17 cellular contexts compared by ENCODE assay signal in the genomic region with DNA sequence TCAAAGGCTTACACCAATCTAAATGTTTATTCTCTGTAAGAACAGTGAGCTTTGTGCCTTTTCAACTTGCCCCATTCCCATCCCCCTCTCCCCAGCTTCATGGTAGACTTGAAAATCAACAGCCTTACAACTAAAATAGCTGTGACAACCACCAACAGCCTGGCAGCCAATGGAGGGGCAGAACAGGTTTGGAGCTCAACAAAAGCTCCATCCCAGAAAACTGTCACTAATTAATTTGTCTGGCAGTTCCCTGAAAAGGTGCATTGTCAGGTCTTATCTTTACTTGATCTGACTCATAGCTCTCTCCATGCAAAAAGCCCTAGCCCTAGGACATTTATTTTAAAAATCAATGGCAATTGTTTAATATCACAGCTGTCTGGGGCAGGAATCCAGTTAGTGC. TPM values are rescaled to one million over a fixed set of nuclear protein-coding genes. Genes with fewer than 3 reads are reported as not detected.
DNase-seq lines count a peak whose midpoint lies in the region; ATAC-seq, FAIRE-seq and TF ChIP-seq lines count a peak whose summit lies in the region.
"Had no signal": no experiment of that assay in that cellular context is flagged by ENCODE, and none has a peak within 500 bp of the region (broad histone marks: within the 10 kb centered on the region; RNA-seq: fewer than 3 reads in every experiment).

No MANE protein-coding gene starts in this region.

- no peak for ATAC-seq in CD4-positive, alpha-beta T cell (ENCODE audit: poor library complexity)
- ATAC-seq in HepG2 = peak; percentile 71
- ATAC-seq in GM21447 (IDR thresholded peaks at IDR 0.05; ENCODE audit: unreplicated experiment) = no peak
- ATAC-seq: gastrocnemius medialis, left ventricle myocardium superior had no signal

- no peak overlapping the region for H3K9ac ChIP-seq in HepG2 (ENCODE audit: insufficient read depth, low read depth, low read length)

- no peak overlapping the region for H3K4me3 Mint-ChIP-seq in CD4-positive, alpha-beta T cell
- H3K4me3 Mint-ChIP-seq: activated CD4-positive, alpha-beta T cell treated with anti-CD3 and anti-CD28 coated beads, Interleukin-2, amount 10 ng/mL, durations not matched to agents 7 days and 5 days had no signal

- no peak for TF ChIP-seq POLR2A in HepG2 (IDR thresholded peaks at IDR 0.05; ENCODE audit: insufficient read depth in 1 of 2, low read depth in 2 of 2, low read length in 2 of 2)
- no peak for TF ChIP-seq POLR2A in sigmoid colon (IDR thresholded peaks at IDR 0.05)

- H3K79me2 ChIP-seq in HepG2 (ENCODE audit: insufficient read depth, low read length) = peaks cover 12% of the 10 kb centered on the region

- H3K27ac Mint-ChIP-seq in CD4-positive, alpha-beta T cell = peak overlapping the region; percentile 84
- H3K27ac Mint-ChIP-seq: activated CD4-positive, alpha-beta T cell treated with anti-CD3 and anti-CD28 coated beads, Interleukin-2, amount 10 ng/mL, durations not matched to agents 7 days and 5 days had no signal

- in situ Hi-C loops in HepG2 (cut with HindIII; ENCODE audit: extremely low pct_ligation_motif_present, low pct_unique_long_range_greater_than_20kb) = no loop called here

- DNase-seq in CD4-positive, alpha-beta T cell = no peak
- peak; percentile 55 for DNase-seq in LoVo (ENCODE audit: low spot score)
- DNase-seq in astrocyte of the hippocampus (ENCODE audit: low read depth, low spot score) = peak; percentile 59
- peak; percentile 52 for DNase-seq in HepG2 (ENCODE audit: low spot score)
- DNase-seq in sigmoid colon = no peak
- no peak for DNase-seq in NCI-H128 (lab: John Stamatoyannopoulos, UW; ENCODE audit: unreplicated experiment)
- DNase-seq in dorsolateral prefrontal cortex = no peak
- DNase-seq: activated CD4-positive, alpha-beta T cell treated with anti-CD3 and anti-CD28 coated beads, Interleukin-2, amount 10 ng/mL, durations not matched to agents 7 days and 5 days; activated gamma-delta T cell treated with Interleukin-2 at 50 U/mL for 16 hours; colonic mucosa; gastrocnemius medialis; KG1; left ventricle myocardium superior; NCI-H1092 treated with DMSO at 0.1 percent for 48 hours; RPMI8226 had no signal

- H3K9me3 ChIP-seq in CD4-positive, alpha-beta T cell (ENCODE audit: control insufficient read depth, low read length) = peaks cover 49% of the 10 kb centered on the region
- H3K9me3 ChIP-seq in HepG2 (ENCODE audit: low read length) (peaks cover 39% of the 10 kb centered on the region), sigmoid colon (peaks cover 10 to 28% (median 19%) of the 10 kb centered on the region in 4 donors)
- H3K9me3 ChIP-seq: gastrocnemius medialis had no signal

- H3K4me1 Mint-ChIP-seq in CD4-positive, alpha-beta T cell (ENCODE audit: low read depth) = peaks cover 25% of the 10 kb centered on the region

- BruUV-seq in HepG2 (replicated peaks; lab: Mats Ljungman, UMichigan) = no TSS peak

- H2AFZ ChIP-seq in HepG2 (ENCODE audit: low read length) = no peak overlapping the region

- CTCF ChIA-PET in CD4-positive, alpha-beta T cell (lab: Charles Lee) = no interaction called here
- CTCF ChIA-PET in HepG2 (lab: Yijun Ruan, JAX; ENCODE audit: low intra/inter-chr PET ratio, low total read pairs) = no interaction called here

- TF ChIP-seq RAD21 in HepG2 (CRISPR knock-in tag; IDR thresholded peaks at IDR 0.05) = no peak

- H3K4me1 ChIP-seq in HepG2 (ENCODE audit: insufficient read depth, low read length) = peaks cover 18% of the 10 kb centered on the region
- H3K4me1 ChIP-seq in sigmoid colon = no peaks in the 10 kb centered on the region
- H3K4me1 ChIP-seq: ascending aorta, colonic mucosa, gastrocnemius medialis had no signal

- no peak for TF ChIP-seq CTCF in CD4-positive, alpha-beta T cell (IDR thresholded peaks at IDR 0.05)
- no peak for TF ChIP-seq CTCF in HepG2 (CRISPR knock-in tag; IDR thresholded peaks at IDR 0.05)
- TF ChIP-seq CTCF in sigmoid colon (IDR thresholded peaks at IDR 0.05) = no peak
- TF ChIP-seq CTCF in dorsolateral prefrontal cortex (IDR thresholded peaks at IDR 0.05 in 54 of 56, conservative IDR thresholded peaks at IDR 0.05 in 2 of 56; ENCODE audit: low read depth in 1 of 56, partially characterized antibody in 56 of 56) = no peak

- intact Hi-C loops in CD4-positive, alpha-beta T cell (cut with DNase I, micrococcal nuclease) = no loop called here
- intact Hi-C loops in HepG2 (cut with micrococcal nuclease; ENCODE audit: unreplicated experiment) (no loop called here), sigmoid colon (cut with DNase I) (no loop called here), dorsolateral prefrontal cortex (cut with DNase I) (no loop called here)

- H3K27me3 Mint-ChIP-seq in CD4-positive, alpha-beta T cell = no peaks in the 10 kb centered on the region
- H3K27me3 Mint-ChIP-seq: activated CD4-positive, alpha-beta T cell treated with anti-CD3 and anti-CD28 coated beads, Interleukin-2, amount 10 ng/mL, durations not matched to agents 7 days and 5 days had no signal

- H3K9me3 Mint-ChIP-seq in CD4-positive, alpha-beta T cell = peaks cover 18% of the 10 kb centered on the region

- peaks cover 97% of the 10 kb centered on the region for H3K36me3 Mint-ChIP-seq in CD4-positive, alpha-beta T cell (ENCODE audit: low read depth)

- TF ChIP-seq EP300 in HepG2 (IDR thresholded peaks at IDR 0.05; ENCODE audit: low read depth in 2 of 2, low read length in 2 of 2) (no peak), HepG2 (CRISPR knock-in tag; IDR thresholded peaks at IDR 0.05; ENCODE audit: borderline replicate concordance) (no peak), sigmoid colon (IDR thresholded peaks at IDR 0.05) (no peak)

- no peak for FAIRE-seq in HepG2 (lab: Jason Lieb, UNC)

- H3K4me2 ChIP-seq in HepG2 (ENCODE audit: low read depth, low read length) = 0 out of 2 replicates have a peak overlapping the region, but pooled peaks have one; percentile 4

- H4K20me1 ChIP-seq in HepG2 (ENCODE audit: insufficient read depth, low read length) = no peaks in the 10 kb centered on the region

- H3K36me3 ChIP-seq in HepG2 (replicated peaks in 1 of 2; ENCODE audit: control insufficient read depth in 1 of 2, insufficient read depth in 2 of 2, low read length in 2 of 2) (peaks cover 10 to 55% of the 10 kb centered on the region in 2 experiments), sigmoid colon (peaks cover 0 to 20% (median 9%) of the 10 kb centered on the region in 4 donors)
- H3K36me3 ChIP-seq: colonic mucosa had no signal

- H3K4me3 ChIP-seq in HepG2 (replicated peaks in 1 of 3; ENCODE audit: insufficient read depth in 1 of 3, low read depth in 2 of 3, low read length in 3 of 3) (no peak overlapping the region), sigmoid colon (no peak overlapping the region), dorsolateral prefrontal cortex (no peak overlapping the region)
- H3K4me3 ChIP-seq: ascending aorta, colonic mucosa, gastrocnemius medialis had no signal

- POLR2A ChIA-PET in CD4-positive, alpha-beta T cell (lab: Charles Lee) = interaction anchor here (1.1 to 1.3 kb wide), 2 partner anchors 21 to 49 kb away, joined by 3 to 4 read pairs; no protein-coding TSS in a partner anchor
- POLR2A ChIA-PET in HepG2 (lab: Yijun Ruan, JAX) = interaction anchor here (0.7 to 1.5 kb wide), 5 partner anchors 9 to 49 kb away, joined by 3 to 8 read pairs (median 4); no protein-coding TSS in a partner anchor

- H3K27me3 ChIP-seq in CD4-positive, alpha-beta T cell (ENCODE audit: control insufficient read depth, insufficient read depth, low read length) = no peaks in the 10 kb centered on the region
- H3K27me3 ChIP-seq in HepG2 (ENCODE audit: control insufficient read depth in 1 of 2, insufficient read depth in 2 of 2, low read length in 2 of 2) = no peaks in the 10 kb centered on the region
- no peaks in the 10 kb centered on the region for H3K27me3 ChIP-seq in sigmoid colon
- no peaks in the 10 kb centered on the region for H3K27me3 ChIP-seq in dorsolateral prefrontal cortex
- H3K27me3 ChIP-seq: ascending aorta, colonic mucosa, gastrocnemius medialis had no signal

- H3K27ac ChIP-seq in CD4-positive, alpha-beta T cell (ENCODE audit: low read depth, low read length) = no peak overlapping the region
- H3K27ac ChIP-seq in HepG2 (ENCODE audit: extremely low read length, insufficient read depth, low read length) (peak overlapping the region; percentile 53), sigmoid colon (no peak overlapping the region), dorsolateral prefrontal cortex (no peak overlapping the region)
- H3K27ac ChIP-seq: ascending aorta, colonic mucosa, gastrocnemius medialis had no signal

TF ChIP-seq in HepG2, 621 proteins besides CTCF, POLR2A, EP300 and RAD21 (continues in another document):
- no peak for TF ChIP-seq SOX13 (IDR thresholded peaks at IDR 0.05)
- TF ChIP-seq SOX13 (CRISPR knock-in tag; conservative IDR thresholded peaks at IDR 0.05 in 1 of 2, IDR thresholded peaks at IDR 0.05 in 1 of 2) = peak in 1 of 2 experiments; percentile 45; a peak in 1 of 4 replicates

RNA-seq across cellular contexts. Expression of a gene that starts 22.6 kb away (rescaled TPM):
- 1 to 10 TPM; 9.1 to 9.8 TPM for total RNA-seq in CD4-positive, alpha-beta T cell
- total RNA-seq in HepG2 (2016; rRNA removed; fragmentation: Illumina TruSeq; extraction: Trizol) (37.0 and 52.4 TPM in 2 replicates), sigmoid colon (10 to 100 TPM in 2 of 4 donors, 1 to 10 TPM in 2; 6.9 to 31.0 (median 9.5) TPM), dorsolateral prefrontal cortex (10 to 100 TPM in 100 of 120 experiments, 1 to 10 TPM in 20; 2.6 to 23.9 (median 13.1) TPM)
- total RNA-seq in HepG2 (2016; cell fraction: cytosol; rRNA removed; fragmentation: Illumina TruSeq; extraction: Trizol; ENCODE audit: low read depth) = 27.5 and 32.2 TPM in 2 replicates
- 35.9 and 52.4 TPM in 2 replicates for total RNA-seq in HepG2 (2016; cell fraction: insoluble cytoplasmic fraction; rRNA removed; fragmentation: Illumina TruSeq; extraction: Trizol)
- total RNA-seq in HepG2 (2016; cell fraction: membrane; rRNA removed; fragmentation: Illumina TruSeq; extraction: Trizol) = 35.1 and 35.8 TPM in 2 replicates
- total RNA-seq in HepG2 (2016; cell fraction: nucleus; rRNA removed; fragmentation: Illumina TruSeq; extraction: Trizol) = 20.8 and 21.2 TPM in 2 replicates
- polyA plus RNA-seq in HepG2 (2011; rRNA removed) (48.7 and 49.7 TPM in 2 replicates), sigmoid colon (10 to 100 TPM; 37.0 to 59.9 (median 46.2) TPM)
- polyA plus RNA-seq in HepG2 (2011; cell fraction: cytosol; rRNA removed) = 51.7 and 69.8 TPM in 2 replicates
- polyA plus RNA-seq in HepG2 (2011; cell fraction: nucleus; rRNA removed) = 17.3 and 18.6 TPM in 2 replicates
- 54.3 and 54.5 TPM in 2 replicates for polyA plus RNA-seq in HepG2 (2012)
- 37.9 and 57.9 TPM in 2 replicates for polyA plus RNA-seq in HepG2 (2016; cell fraction: cytosol; fragmentation: Illumina TruSeq; extraction: Trizol; ENCODE audit: low read depth)
- 97.4 and 99.9 TPM in 2 replicates for polyA plus RNA-seq in HepG2 (2016; cell fraction: insoluble cytoplasmic fraction; fragmentation: Illumina TruSeq; extraction: Trizol; ENCODE audit: low read depth)
- polyA plus RNA-seq in HepG2 (2016; cell fraction: membrane; fragmentation: Illumina TruSeq; extraction: Trizol; ENCODE audit: low read depth) = 50.6 and 54.6 TPM in 2 replicates
- polyA plus RNA-seq in HepG2 (2016; cell fraction: nucleus; fragmentation: Illumina TruSeq; extraction: Trizol; ENCODE audit: insufficient read depth, low read depth) = 42.9 and 44.8 TPM in 2 replicates
- polyA minus RNA-seq in HepG2 (2011; rRNA and poly(A)+ RNA removed; ENCODE audit: low replicate concordance) = 7.5 and 10.8 TPM in 2 replicates
- polyA minus RNA-seq in HepG2 (2011; cell fraction: cytosol; rRNA and poly(A)+ RNA removed) = 17.3 and 20.8 TPM in 2 replicates
- polyA minus RNA-seq in HepG2 (2011; cell fraction: nucleus; rRNA and poly(A)+ RNA removed) = 30.0 and 33.6 TPM in 2 replicates

Comparison
In these comparisons a context has a peak if more than half of its experiments do, and no peak if none do; other contexts are left out.
1. DNase-seq: peak in LoVo (single experiment), astrocyte of the hippocampus (single experiment) and HepG2 (single experiment); none in CD4-positive, alpha-beta T cell (0 of 10), sigmoid colon (single experiment), NCI-H128 (single experiment) and dorsolateral prefrontal cortex (0 of 10).